Comparison of ENCODE assay signal across 25 cellular contexts in the genomic region with DNA sequence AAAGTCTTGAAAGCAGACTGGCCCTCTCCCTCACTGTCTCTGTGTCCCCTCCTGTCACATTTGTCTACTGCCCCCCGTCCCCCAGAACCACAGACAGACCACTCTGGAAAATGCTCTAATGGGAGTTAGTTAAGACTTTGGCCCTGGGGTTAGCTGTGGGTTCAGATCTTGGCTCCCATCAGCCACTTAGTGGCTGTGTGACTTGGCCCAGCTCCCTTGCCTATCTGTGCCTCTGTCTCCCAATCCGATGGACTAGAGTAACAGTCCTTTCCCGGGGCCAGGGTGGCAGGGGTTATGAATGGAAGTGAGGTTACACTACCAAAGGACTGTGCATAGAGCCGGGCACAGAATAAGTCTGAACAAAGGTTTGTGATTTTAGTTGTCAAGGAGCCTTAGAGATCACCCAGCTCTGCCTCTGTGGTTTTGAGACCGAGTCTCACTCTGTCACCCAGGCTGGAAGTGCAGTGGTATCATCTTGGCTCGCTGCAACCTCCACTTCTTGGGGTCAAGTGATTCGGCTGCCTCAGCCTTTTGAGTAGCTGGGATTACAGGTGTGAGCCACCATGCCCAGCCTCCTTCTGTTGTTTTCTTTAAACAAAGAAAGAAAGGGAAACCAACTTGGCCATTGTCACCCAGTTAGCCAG. TPM values are rescaled to one million over a fixed set of nuclear protein-coding genes. Genes with fewer than 3 reads are reported as not detected.
A peak's percentile ranks its signal among the peaks of the same experiment; 100 is the strongest.
DNase-seq lines count a peak whose midpoint lies in the region; ATAC-seq, FAIRE-seq and TF ChIP-seq lines count a peak whose summit lies in the region.
"Had no signal": no experiment of that assay in that cellular context is flagged by ENCODE, and none has a peak within 500 bp of the region (broad histone marks: within the 10 kb centered on the region; RNA-seq: fewer than 3 reads in every experiment).

No MANE protein-coding gene starts in this region.

- H3K27me3 Mint-ChIP-seq in activated T-helper 2 cell treated with anti-CD3 and anti-CD28 coated beads, Interferon-gamma antibody, Interleukin-2, Interleukin-4, amounts not matched to agents 10 μg/mL and 5 μg/mL and 100 μg/mL, durations not matched to agents 14 hours and 24 hours and 36 hours (ENCODE audit: low read depth), result no peaks in the 10 kb centered on the region
- H3K27me3 Mint-ChIP-seq: activated naive CD8-positive, alpha-beta T cell; progenitor cell of endocrine pancreas had no signal

- H3K9me3 Mint-ChIP-seq in activated T-helper 2 cell treated with anti-CD3 and anti-CD28 coated beads, Interferon-gamma antibody, Interleukin-2, Interleukin-4, amounts not matched to agents 10 μg/mL and 5 μg/mL and 100 μg/mL, durations not matched to agents 14 hours and 24 hours and 36 hours, result no peaks in the 10 kb centered on the region

- H3K9ac ChIP-seq in HepG2 (ENCODE audit: insufficient read depth, low read depth, low read length), result no peak overlapping the region

- ATAC-seq in HepG2, result no peak

- H3K36me3 ChIP-seq in HEK293 (ENCODE audit: control insufficient read depth in 2 of 2, insufficient read depth in 1 of 2, low read length in 2 of 2) (no peaks in the 10 kb centered on the region), HepG2 (replicated peaks in 1 of 2; ENCODE audit: control insufficient read depth in 1 of 2, insufficient read depth in 2 of 2, low read length in 2 of 2) (no peaks in the 10 kb centered on the region), prostate gland (no peaks in the 10 kb centered on the region)
- H3K36me3 ChIP-seq: MG63, Peyer's patch, SJSA1 had no signal

- no peak overlapping the region for H3K27ac Mint-ChIP-seq in activated T-helper 2 cell treated with anti-CD3 and anti-CD28 coated beads, Interferon-gamma antibody, Interleukin-2, Interleukin-4, amounts not matched to agents 10 μg/mL and 5 μg/mL and 100 μg/mL, durations not matched to agents 14 hours and 24 hours and 36 hours
- H3K27ac Mint-ChIP-seq: activated naive CD8-positive, alpha-beta T cell; progenitor cell of endocrine pancreas had no signal

- H3K4me2 ChIP-seq in HepG2 (ENCODE audit: low read depth, low read length), result no peak overlapping the region

- no peak overlapping the region for H3K4me3 ChIP-seq in HEK293 (ENCODE audit: low read depth, low read length)
- H3K4me3 ChIP-seq in HepG2 (replicated peaks in 1 of 3; ENCODE audit: insufficient read depth in 1 of 3, low read depth in 2 of 3, low read length in 3 of 3), result no peak overlapping the region
- H3K4me3 ChIP-seq in prostate gland, result no peak overlapping the region
- H3K4me3 ChIP-seq: MG63, Peyer's patch, SJSA1 had no signal

- no peak for TF ChIP-seq RAD21 in HepG2 (CRISPR knock-in tag; IDR thresholded peaks at IDR 0.05)

- no peaks in the 10 kb centered on the region for H3K79me2 ChIP-seq in HepG2 (ENCODE audit: insufficient read depth, low read length)

- TF ChIP-seq CTCF in HEK293 (tag by site-specific recombination; IDR thresholded peaks at IDR 0.05) (no peak), HepG2 (CRISPR knock-in tag; IDR thresholded peaks at IDR 0.05) (no peak), prostate gland (IDR thresholded peaks at IDR 0.05) (no peak)

- TF ChIP-seq POLR2A in HepG2 (IDR thresholded peaks at IDR 0.05; ENCODE audit: insufficient read depth in 1 of 2, low read depth in 2 of 2, low read length in 2 of 2) (no peak), prostate gland (IDR thresholded peaks at IDR 0.05) (no peak)

- TF ChIP-seq EP300 in HepG2 (IDR thresholded peaks at IDR 0.05; ENCODE audit: low read depth in 2 of 2, low read length in 2 of 2) (no peak), HepG2 (CRISPR knock-in tag; IDR thresholded peaks at IDR 0.05; ENCODE audit: borderline replicate concordance) (no peak)

- H3K4me1 Mint-ChIP-seq in activated T-helper 2 cell treated with anti-CD3 and anti-CD28 coated beads, Interferon-gamma antibody, Interleukin-2, Interleukin-4, amounts not matched to agents 10 μg/mL and 5 μg/mL and 100 μg/mL, durations not matched to agents 14 hours and 24 hours and 36 hours (ENCODE audit: low read depth), result no peaks in the 10 kb centered on the region

- H3K9me3 ChIP-seq in HEK293 (ENCODE audit: control insufficient read depth, insufficient read depth, low read depth, low read length) (no peaks in the 10 kb centered on the region), HepG2 (ENCODE audit: low read length) (no peaks in the 10 kb centered on the region), prostate gland (no peaks in the 10 kb centered on the region)
- H3K9me3 ChIP-seq: MG63, Peyer's patch, SJSA1 had no signal

- H3K4me1 ChIP-seq in HEK293 (ENCODE audit: control insufficient read depth, insufficient read depth, low read length), result no peaks in the 10 kb centered on the region
- H3K4me1 ChIP-seq in HepG2 (ENCODE audit: insufficient read depth, low read length), result peaks cover 51% of the 10 kb centered on the region
- no peaks in the 10 kb centered on the region for H3K4me1 ChIP-seq in prostate gland (replicated peaks)
- H3K4me1 ChIP-seq: Peyer's patch, SJSA1 had no signal

- in situ Hi-C loops in HepG2 (cut with HindIII; ENCODE audit: extremely low pct_ligation_motif_present, low pct_unique_long_range_greater_than_20kb), result no loop called here

- no peak overlapping the region for H2AFZ ChIP-seq in HepG2 (ENCODE audit: low read length)

- intact Hi-C loops in HepG2 (cut with micrococcal nuclease; ENCODE audit: unreplicated experiment) (loop anchor here (5.0 kb wide), 1 partner anchor 34 kb away; no protein-coding TSS in a partner anchor), prostate gland (cut with DNase I) (no loop called here)
- intact Hi-C loops in activated T-helper 2 cell treated with anti-CD3 and anti-CD28 coated beads, Interferon-gamma antibody, Interleukin-2, Interleukin-4, amounts not matched to agents 10 μg/mL and 5 μg/mL and 100 μg/mL, durations not matched to agents 14 hours and 24 hours and 36 hours (cut with micrococcal nuclease), result no loop called here

- no TSS peak for BruUV-seq in HepG2 (replicated peaks; lab: Mats Ljungman, UMichigan)

- H3K27me3 ChIP-seq in HepG2 (ENCODE audit: control insufficient read depth in 1 of 2, insufficient read depth in 2 of 2, low read length in 2 of 2) (no peaks in the 10 kb centered on the region), prostate gland (replicated peaks; ENCODE audit: insufficient read depth) (no peaks in the 10 kb centered on the region)
- H3K27me3 ChIP-seq: MG63, Peyer's patch, SJSA1 had no signal

- no peak for FAIRE-seq in HepG2 (lab: Jason Lieb, UNC)
- FAIRE-seq: GM19239 had no signal

- CTCF ChIA-PET in HEK293 (lab: Yijun Ruan, JAX), result no interaction called here
- CTCF ChIA-PET in HepG2 (lab: Yijun Ruan, JAX; ENCODE audit: low intra/inter-chr PET ratio, low total read pairs), result no interaction called here

- POLR2A ChIA-PET in HEK293 (lab: Yijun Ruan, JAX) (no interaction called here), HepG2 (lab: Yijun Ruan, JAX) (interaction anchor here (1.5 kb wide), 1 partner anchor 36 kb away, joined by 3 read pairs; no protein-coding TSS in a partner anchor)

- whole genome bisulfite sequencing in HepG2 (ENCODE audit: low lambda C conversion rate), result 72% methylated on average over 7 of the region's 7 CpGs
- 80% methylated on average over 7 of the region's 7 CpGs for WGBS in prostate gland

- DNase-seq in RPMI7951 (ENCODE audit: low read depth) (peak; percentile 17), HepG2 (ENCODE audit: low spot score) (no peak), prostate gland (ENCODE audit: low spot score) (no peak), GM03348 (ENCODE audit: low spot score) (no peak)
- DNase-seq in stimulated activated CD4-positive, alpha-beta T cell treated with anti-CD3 and anti-CD28 coated beads, Interleukin-4, amount 100 ng/mL, for 1 hour, result no peak
- DNase-seq in activated T-helper 2 cell treated with anti-CD3 and anti-CD28 coated beads, Interferon-gamma antibody, Interleukin-2, Interleukin-4, amounts not matched to agents 10 μg/mL and 5 μg/mL and 100 μg/mL, durations not matched to agents 14 hours and 24 hours and 36 hours (ENCODE audit: low spot score), result no peak
- DNase-seq: activated CD4-positive, alpha-beta T cell treated with anti-CD3 and anti-CD28 coated beads for 48 hours; activated effector memory CD4-positive, alpha-beta T cell treated with Interleukin-2 at 50 U/mL for 16 hours; DND-41; GF-D8; GOT3; hippocampal formation; MG63; NCI-H2029 treated with DMSO at 0.1 percent for 48 hours; Peyer's patch; stimulated activated CD4-positive, alpha-beta T cell treated with anti-CD3 and anti-CD28 coated beads, Interleukin-4, amount 100 ng/mL, for 4 hours; T1000; trophoblast cell had no signal

- H3K27ac ChIP-seq in HEK293 (ENCODE audit: extremely low read depth, low read depth, low read length), result no peak overlapping the region
- H3K27ac ChIP-seq in HepG2 (ENCODE audit: extremely low read length, insufficient read depth, low read length), result no peak overlapping the region
- H3K27ac ChIP-seq in prostate gland, result peak overlapping the region; percentile 45 to 60
- H3K27ac ChIP-seq: Peyer's patch, SJSA1, VCaP had no signal

- H3K36me3 Mint-ChIP-seq in activated T-helper 2 cell treated with anti-CD3 and anti-CD28 coated beads, Interferon-gamma antibody, Interleukin-2, Interleukin-4, amounts not matched to agents 10 μg/mL and 5 μg/mL and 100 μg/mL, durations not matched to agents 14 hours and 24 hours and 36 hours (ENCODE audit: low read depth), result no peaks in the 10 kb centered on the region
- H3K36me3 Mint-ChIP-seq: activated naive CD8-positive, alpha-beta T cell had no signal

- H4K20me1 ChIP-seq in HepG2 (ENCODE audit: insufficient read depth, low read length), result no peaks in the 10 kb centered on the region

- no peak overlapping the region for H3K4me3 Mint-ChIP-seq in activated T-helper 2 cell treated with anti-CD3 and anti-CD28 coated beads, Interferon-gamma antibody, Interleukin-2, Interleukin-4, amounts not matched to agents 10 μg/mL and 5 μg/mL and 100 μg/mL, durations not matched to agents 14 hours and 24 hours and 36 hours (ENCODE audit: low read depth)
- H3K4me3 Mint-ChIP-seq: activated naive CD8-positive, alpha-beta T cell had no signal

RNA-seq across cellular contexts. Expression of a gene that starts 23.7 kb away (rescaled TPM):
- total RNA-seq in RPMI7951 (2014; rRNA removed; shearing (Covaris generic)), result 0.12 and 0.20 TPM in 2 replicates
- total RNA-seq in HepG2 (2016; rRNA removed; fragmentation: Illumina TruSeq; extraction: Trizol), result 4.4 and 6.6 TPM in 2 replicates
- total RNA-seq in HepG2 (2016; cell fraction: cytosol; rRNA removed; fragmentation: Illumina TruSeq; extraction: Trizol; ENCODE audit: low read depth), result 1.1 and 1.5 TPM in 2 replicates
- 3.3 and 6.8 TPM in 2 replicates for total RNA-seq in HepG2 (2016; cell fraction: insoluble cytoplasmic fraction; rRNA removed; fragmentation: Illumina TruSeq; extraction: Trizol)
- 1.8 and 2.4 TPM in 2 replicates for total RNA-seq in HepG2 (2016; cell fraction: membrane; rRNA removed; fragmentation: Illumina TruSeq; extraction: Trizol)
- 8.8 and 10.7 TPM in 2 replicates for total RNA-seq in HepG2 (2016; cell fraction: nucleus; rRNA removed; fragmentation: Illumina TruSeq; extraction: Trizol)
- polyA plus RNA-seq in HepG2 (2011; rRNA removed), result 5.7 and 7.5 TPM in 2 replicates
- polyA plus RNA-seq in HepG2 (2011; cell fraction: cytosol; rRNA removed), result 4.1 and 4.4 TPM in 2 replicates
- 19.1 and 22.6 TPM in 2 replicates for polyA plus RNA-seq in HepG2 (2011; cell fraction: nucleus; rRNA removed)
- 5.2 and 7.1 TPM in 2 replicates for polyA plus RNA-seq in HepG2 (2012)
- 0.62 and 0.73 TPM in 2 replicates for polyA plus RNA-seq in HepG2 (2016; cell fraction: cytosol; fragmentation: Illumina TruSeq; extraction: Trizol; ENCODE audit: low read depth)
- polyA plus RNA-seq in HepG2 (2016; cell fraction: insoluble cytoplasmic fraction; fragmentation: Illumina TruSeq; extraction: Trizol; ENCODE audit: low read depth), result 2.7 and 3.1 TPM in 2 replicates
- polyA plus RNA-seq in HepG2 (2016; cell fraction: membrane; fragmentation: Illumina TruSeq; extraction: Trizol; ENCODE audit: low read depth), result 0.72 and 0.92 TPM in 2 replicates
- polyA plus RNA-seq in HepG2 (2016; cell fraction: nucleus; fragmentation: Illumina TruSeq; extraction: Trizol; ENCODE audit: insufficient read depth, low read depth), result 14.4 and 14.5 TPM in 2 replicates
- 9.9 and 18.8 TPM in 2 replicates for polyA minus RNA-seq in HepG2 (2011; rRNA and poly(A)+ RNA removed; ENCODE audit: low replicate concordance)
- polyA minus RNA-seq in HepG2 (2011; cell fraction: cytosol; rRNA and poly(A)+ RNA removed), result 6.1 and 7.4 TPM in 2 replicates
- 7.3 and 10.2 TPM in 2 replicates for polyA minus RNA-seq in HepG2 (2011; cell fraction: nucleus; rRNA and poly(A)+ RNA removed)
- 10 to 100 TPM; 39.4 to 64.3 TPM for total RNA-seq in prostate gland
- total RNA-seq in activated T-helper 2 cell treated with anti-CD3 and anti-CD28 coated beads, Interferon-gamma antibody, Interleukin-2, Interleukin-4, amounts not matched to agents 10 μg/mL and 5 μg/mL and 100 μg/mL, durations not matched to agents 14 hours and 24 hours and 36 hours, result not detected in 2 replicates
- total RNA-seq: activated CD8-positive, alpha-beta memory T cell treated with anti-CD3 and anti-CD28 coated beads for 36 hours had no signal

RNA-seq across cellular contexts. Expression of a gene that starts 44.9 kb away (rescaled TPM):
- total RNA-seq in RPMI7951 (2014; rRNA removed; shearing (Covaris generic)), result not detected in 2 replicates
- 0.36 and 0.42 TPM in 2 replicates for total RNA-seq in HepG2 (2016; rRNA removed; fragmentation: Illumina TruSeq; extraction: Trizol)
- 0.09 TPM in 1 of 2 replicates, not detected in the other for total RNA-seq in HepG2 (2016; cell fraction: cytosol; rRNA removed; fragmentation: Illumina TruSeq; extraction: Trizol; ENCODE audit: low read depth)
- 0.34 and 0.43 TPM in 2 replicates for total RNA-seq in HepG2 (2016; cell fraction: insoluble cytoplasmic fraction; rRNA removed; fragmentation: Illumina TruSeq; extraction: Trizol)
- total RNA-seq in HepG2 (2016; cell fraction: membrane; rRNA removed; fragmentation: Illumina TruSeq; extraction: Trizol), result 0.19 and 0.21 TPM in 2 replicates
- 0.34 and 0.43 TPM in 2 replicates for total RNA-seq in HepG2 (2016; cell fraction: nucleus; rRNA removed; fragmentation: Illumina TruSeq; extraction: Trizol)
- 0.40 and 0.60 TPM in 2 replicates for polyA plus RNA-seq in HepG2 (2011; rRNA removed)
- 0.31 and 0.44 TPM in 2 replicates for polyA plus RNA-seq in HepG2 (2011; cell fraction: cytosol; rRNA removed)
- 1.3 and 1.5 TPM in 2 replicates for polyA plus RNA-seq in HepG2 (2011; cell fraction: nucleus; rRNA removed)
- polyA plus RNA-seq in HepG2 (2012), result 0.59 and 1.0 TPM in 2 replicates
- polyA plus RNA-seq in HepG2 (2016; cell fraction: cytosol; fragmentation: Illumina TruSeq; extraction: Trizol; ENCODE audit: low read depth), result 0.02 TPM in 2 replicates
- 0.32 and 0.43 TPM in 2 replicates for polyA plus RNA-seq in HepG2 (2016; cell fraction: insoluble cytoplasmic fraction; fragmentation: Illumina TruSeq; extraction: Trizol; ENCODE audit: low read depth)
- 0.08 and 0.14 TPM in 2 replicates for polyA plus RNA-seq in HepG2 (2016; cell fraction: membrane; fragmentation: Illumina TruSeq; extraction: Trizol; ENCODE audit: low read depth)
- polyA plus RNA-seq in HepG2 (2016; cell fraction: nucleus; fragmentation: Illumina TruSeq; extraction: Trizol; ENCODE audit: insufficient read depth, low read depth), result 0.31 and 0.41 TPM in 2 replicates
- polyA minus RNA-seq in HepG2 (2011; rRNA and poly(A)+ RNA removed; ENCODE audit: low replicate concordance), result 0.16 and 1.5 TPM in 2 replicates
- 0.18 and 0.49 TPM in 2 replicates for polyA minus RNA-seq in HepG2 (2011; cell fraction: cytosol; rRNA and poly(A)+ RNA removed)
- 0.64 and 0.75 TPM in 2 replicates for polyA minus RNA-seq in HepG2 (2011; cell fraction: nucleus; rRNA and poly(A)+ RNA removed)
- under 1 TPM; 0.74 to 0.77 TPM for total RNA-seq in prostate gland
- not detected in 2 replicates for total RNA-seq in activated T-helper 2 cell treated with anti-CD3 and anti-CD28 coated beads, Interferon-gamma antibody, Interleukin-2, Interleukin-4, amounts not matched to agents 10 μg/mL and 5 μg/mL and 100 μg/mL, durations not matched to agents 14 hours and 24 hours and 36 hours
- total RNA-seq: activated CD8-positive, alpha-beta memory T cell treated with anti-CD3 and anti-CD28 coated beads for 36 hours; SJSA1 had no signal

Comparison
In these comparisons a context has a peak if more than half of its experiments do, and no peak if none do; other contexts are left out.
1. H3K27ac ChIP-seq: peak in prostate gland (2 of 2); none in HEK293 (single experiment) and HepG2 (single experiment).